In genomic region chr3:37993811-37994638, GRCh38 we compare ENCODE assay signal across 8 cellular contexts. TPM values are rescaled to one million over a fixed set of nuclear protein-coding genes. Genes with fewer than 3 reads are reported as not detected.
A peak's percentile ranks its signal among the peaks of the same experiment; 100 is the strongest.
DNase-seq lines count a peak whose midpoint lies in the region; ATAC-seq and TF ChIP-seq lines count a peak whose summit lies in the region.

No MANE protein-coding gene starts in this region.

- peak overlapping the region; percentile 79 for H3K27ac ChIP-seq in muscle layer of colon (ENCODE audit: low read depth, low read length)

- no peaks in the 10 kb centered on the region for H3K9me3 ChIP-seq in muscle layer of colon (ENCODE audit: low read length)

- no peaks in the 10 kb centered on the region for H3K9me3 Mint-ChIP-seq in stimulated activated effector memory CD8-positive, alpha-beta T cell treated with anti-CD3 and anti-CD28 coated beads, Interleukin-12 subunit alpha, Interleukin-12 subunit beta, amount 100 ng/mL, for 72 hours

- H3K4me1 Mint-ChIP-seq in stimulated activated effector memory CD8-positive, alpha-beta T cell treated with anti-CD3 and anti-CD28 coated beads, Interleukin-12 subunit alpha, Interleukin-12 subunit beta, amount 100 ng/mL, for 72 hours: peaks cover 62% of the 10 kb centered on the region

- ATAC-seq in stimulated activated effector memory CD8-positive, alpha-beta T cell treated with anti-CD3 and anti-CD28 coated beads, Interleukin-12 subunit alpha, Interleukin-12 subunit beta, amount 100 ng/mL, for 72 hours: peak; percentile 73

- DNase-seq in GM10266 (ENCODE audit: extremely low spot score) (peak; percentile 66), HCEC 1CT (peak; percentile 83), NCI-H146 treated with DMSO at 0.1 percent for 48 hours (lab: John Stamatoyannopoulos, UW; ENCODE audit: unreplicated experiment) (peak; percentile 31), epithelial cell of proximal tubule (ENCODE audit: low read depth) (no peak), A172 (ENCODE audit: low spot score) (no peak)
- peak; percentile 55 for DNase-seq in activated CD8-positive, alpha-beta memory T cell treated with anti-CD3 and anti-CD28 coated beads, Interleukin-2, amount 50 U/mL, for 4 hours
- peak; percentile 56 to 88 for DNase-seq in stimulated activated effector memory CD8-positive, alpha-beta T cell treated with anti-CD3 and anti-CD28 coated beads, Interleukin-12 subunit alpha, Interleukin-12 subunit beta, amount 100 ng/mL, for 72 hours (ENCODE audit: low spot score in 2 of 2)

- H3K9ac ChIP-seq in muscle layer of colon (ENCODE audit: low read length): peak overlapping the region; percentile 40

- peaks cover 21% of the 10 kb centered on the region for H3K36me3 Mint-ChIP-seq in stimulated activated effector memory CD8-positive, alpha-beta T cell treated with anti-CD3 and anti-CD28 coated beads, Interleukin-12 subunit alpha, Interleukin-12 subunit beta, amount 100 ng/mL, for 72 hours

- H3K4me3 ChIP-seq in epithelial cell of proximal tubule (ENCODE audit: low read depth, low read length) (peak overlapping the region; percentile 60), muscle layer of colon (ENCODE audit: low read depth in 1 of 2, low read length in 2 of 2) (peak overlapping the region; percentile 62 to 85)

- no peaks in the 10 kb centered on the region for H3K27me3 ChIP-seq in muscle layer of colon (ENCODE audit: control insufficient read depth in 1 of 2, insufficient read depth in 2 of 2, low read length in 2 of 2)

- no peaks in the 10 kb centered on the region for H3K36me3 ChIP-seq in muscle layer of colon (ENCODE audit: insufficient read depth, low read length)

- TF ChIP-seq CTCF in GM10266 (IDR thresholded peaks at IDR 0.05; ENCODE audit: control insufficient read depth, insufficient read depth, low read depth, missing control alignments): no peak
- TF ChIP-seq CTCF in epithelial cell of proximal tubule (conservative IDR thresholded peaks at IDR 0.05; ENCODE audit: low read depth, low read length): peak; percentile 3

- peaks cover 16% of the 10 kb centered on the region for H3K4me1 ChIP-seq in muscle layer of colon (ENCODE audit: insufficient read depth, low read length)

- peak overlapping the region; percentile 98 for H3K27ac Mint-ChIP-seq in stimulated activated effector memory CD8-positive, alpha-beta T cell treated with anti-CD3 and anti-CD28 coated beads, Interleukin-12 subunit alpha, Interleukin-12 subunit beta, amount 100 ng/mL, for 72 hours

- H3K4me3 Mint-ChIP-seq in stimulated activated effector memory CD8-positive, alpha-beta T cell treated with anti-CD3 and anti-CD28 coated beads, Interleukin-12 subunit alpha, Interleukin-12 subunit beta, amount 100 ng/mL, for 72 hours: peak overlapping the region; percentile 94

RNA-seq across cellular contexts. Expression of gene VILL, which starts 3.4 kb away (rescaled TPM):
- 5.3 and 6.1 TPM in 2 replicates for total RNA-seq in epithelial cell of proximal tubule
- 0.07 and 1.7 TPM in 2 replicates for total RNA-seq in A172 (2014; rRNA removed; shearing (Covaris generic))

RNA-seq across cellular contexts. Expression of gene PLCD1, which starts 35.4 kb away (rescaled TPM):
- 9.7 and 11.2 TPM in 2 replicates for total RNA-seq in epithelial cell of proximal tubule
- total RNA-seq in A172 (2014; rRNA removed; shearing (Covaris generic)): 5.4 and 5.7 TPM in 2 replicates

RNA-seq across cellular contexts. Expression of gene DLEC1, which starts 45.0 kb away (rescaled TPM):
- total RNA-seq in epithelial cell of proximal tubule: not detected in 2 replicates
- total RNA-seq in A172 (2014; rRNA removed; shearing (Covaris generic)): not detected in 2 replicates

Comparison
In these comparisons a context has a peak if more than half of its experiments do, and no peak if none do; other contexts are left out.
1. DNase-seq: peak in GM10266 (single experiment), HCEC 1CT (single experiment), NCI-H146 treated with DMSO at 0.1 percent for 48 hours (single experiment), activated CD8-positive, alpha-beta memory T cell treated with anti-CD3 and anti-CD28 coated beads, Interleukin-2, amount 50 U/mL, for 4 hours (single experiment) and stimulated activated effector memory CD8-positive, alpha-beta T cell treated with anti-CD3 and anti-CD28 coated beads, Interleukin-12 subunit alpha, Interleukin-12 subunit beta, amount 100 ng/mL, for 72 hours (2 of 2); none in epithelial cell of proximal tubule (single experiment) and A172 (single experiment).